In genomic region chr1:245684111-245684510, GRCh38 we compare ENCODE assay signal across 27 cellular contexts.
"Had no signal": no experiment of that assay in that cellular context is flagged by ENCODE, and none has a peak within 500 bp of the region (broad histone marks: within the 10 kb centered on the region; RNA-seq: fewer than 3 reads in every experiment).

No MANE protein-coding gene starts in this region.

- H3K4me1 ChIP-seq: ascending aorta, thyroid gland had no signal

- DNase-seq: activated CD4-positive, alpha-beta T cell treated with anti-CD3 and anti-CD28 coated beads for 36 hours; activated CD4-positive, alpha-beta T cell treated with anti-CD3 and anti-CD28 coated beads, Interleukin-2, amount 50 U/mL, for 4 hours; activated CD4-positive, CD25-positive, alpha-beta regulatory T cell; activated CD8-positive, alpha-beta memory T cell treated with anti-CD3 and anti-CD28 coated beads for 24 hours; activated gamma-delta T cell; activated naive CD4-positive, alpha-beta T cell treated with anti-CD3 and anti-CD28 coated beads, Interleukin-2, amount 10 ng/mL, durations not matched to agents 7 days and 5 days; activated naive CD8-positive, alpha-beta T cell treated with anti-CD3 and anti-CD28 coated beads, Interleukin-2, amount 10 ng/mL, durations not matched to agents 7 days and 5 days; brain microvascular endothelial cell; central memory CD4-positive, alpha-beta T cell; foreskin melanocyte; left ventricle myocardium inferior; mesendoderm; mucosa of descending colon; nephron progenitor cell; ovary; sigmoid colon; small intestine; stimulated activated CD4-positive, alpha-beta T cell treated with anti-CD3 and anti-CD28 coated beads, Interleukin-1b, Interleukin-23, amount 100 ng/mL, for 48 hours; stimulated activated CD4-positive, alpha-beta T cell treated with anti-CD3 and anti-CD28 coated beads, Interleukin-4, amount 100 ng/mL, for 4 hours; stimulated activated CD8-positive, alpha-beta memory T cell treated with anti-CD3 and anti-CD28 coated beads, Interleukin-4, amount 100 ng/mL, for 48 hours; stimulated activated naive CD8-positive, alpha-beta T cell treated with anti-CD3 and anti-CD28 coated beads, Interleukin-15, amount 100 ng/mL, for 72 hours; thyroid gland had no signal

- H3K4me3 Mint-ChIP-seq: activated CD4-positive, alpha-beta T cell treated with anti-CD3 and anti-CD28 coated beads for 36 hours; activated naive CD4-positive, alpha-beta T cell treated with anti-CD3 and anti-CD28 coated beads, Interleukin-2, amount 10 ng/mL, durations not matched to agents 7 days and 5 days; activated naive CD8-positive, alpha-beta T cell treated with anti-CD3 and anti-CD28 coated beads, Interleukin-2, amount 10 ng/mL, durations not matched to agents 7 days and 5 days; nephron progenitor cell; stimulated activated memory B cell treated with anti-CD40 and anti-IgM and Interleukin-4, amounts not matched to agents 10 μg/mL and 1 μg/mL and 100 μg/mL, for 72 hours; stimulated activated naive CD8-positive, alpha-beta T cell treated with anti-CD3 and anti-CD28 coated beads, Interleukin-15, amount 100 ng/mL, for 72 hours had no signal

- H3K36me3 Mint-ChIP-seq: activated naive CD4-positive, alpha-beta T cell treated with anti-CD3 and anti-CD28 coated beads, Interleukin-2, amount 10 ng/mL, durations not matched to agents 7 days and 5 days; activated naive CD8-positive, alpha-beta T cell treated with anti-CD3 and anti-CD28 coated beads, Interleukin-2, amount 10 ng/mL, durations not matched to agents 7 days and 5 days had no signal

- H3K27ac ChIP-seq: ascending aorta, brain microvascular endothelial cell, esophagus muscularis mucosa, ovary, sigmoid colon, thyroid gland had no signal

- H3K9me3 Mint-ChIP-seq: activated naive CD8-positive, alpha-beta T cell treated with anti-CD3 and anti-CD28 coated beads, Interleukin-2, amount 10 ng/mL, durations not matched to agents 7 days and 5 days; stimulated activated memory B cell treated with anti-CD40 and anti-IgM and Interleukin-4, amounts not matched to agents 10 μg/mL and 1 μg/mL and 100 μg/mL, for 72 hours; stimulated activated naive CD8-positive, alpha-beta T cell treated with anti-CD3 and anti-CD28 coated beads, Interleukin-15, amount 100 ng/mL, for 72 hours had no signal

- H3K4me1 Mint-ChIP-seq: activated CD4-positive, alpha-beta T cell treated with anti-CD3 and anti-CD28 coated beads for 36 hours; activated naive CD4-positive, alpha-beta T cell treated with anti-CD3 and anti-CD28 coated beads, Interleukin-2, amount 10 ng/mL, durations not matched to agents 7 days and 5 days; activated naive CD8-positive, alpha-beta T cell treated with anti-CD3 and anti-CD28 coated beads, Interleukin-2, amount 10 ng/mL, durations not matched to agents 7 days and 5 days; stimulated activated naive CD8-positive, alpha-beta T cell treated with anti-CD3 and anti-CD28 coated beads, Interleukin-15, amount 100 ng/mL, for 72 hours had no signal

- H3K27me3 ChIP-seq: ascending aorta, brain microvascular endothelial cell, ovary, sigmoid colon, thyroid gland had no signal

- H3K9me3 ChIP-seq: esophagus muscularis mucosa, left ventricle myocardium inferior, mucosa of descending colon, ovary, sigmoid colon, thyroid gland had no signal

- H3K27ac Mint-ChIP-seq: activated CD4-positive, alpha-beta T cell treated with anti-CD3 and anti-CD28 coated beads for 36 hours; activated naive CD4-positive, alpha-beta T cell treated with anti-CD3 and anti-CD28 coated beads, Interleukin-2, amount 10 ng/mL, durations not matched to agents 7 days and 5 days; activated naive CD8-positive, alpha-beta T cell treated with anti-CD3 and anti-CD28 coated beads, Interleukin-2, amount 10 ng/mL, durations not matched to agents 7 days and 5 days; nephron progenitor cell; progenitor cell of endocrine pancreas; stimulated activated memory B cell treated with anti-CD40 and anti-IgM and Interleukin-4, amounts not matched to agents 10 μg/mL and 1 μg/mL and 100 μg/mL, for 72 hours; stimulated activated naive CD8-positive, alpha-beta T cell treated with anti-CD3 and anti-CD28 coated beads, Interleukin-15, amount 100 ng/mL, for 72 hours had no signal

- H3K4me3 ChIP-seq: ascending aorta, esophagus muscularis mucosa, left ventricle myocardium inferior, lung, mucosa of descending colon, ovary, sigmoid colon, thyroid gland had no signal

- H3K36me3 ChIP-seq: ascending aorta, brain microvascular endothelial cell, esophagus muscularis mucosa, left ventricle myocardium inferior, ovary, sigmoid colon, thyroid gland had no signal

- H3K27me3 Mint-ChIP-seq: activated naive CD8-positive, alpha-beta T cell treated with anti-CD3 and anti-CD28 coated beads, Interleukin-2, amount 10 ng/mL, durations not matched to agents 7 days and 5 days had no signal
